34 cellular contexts compared by ENCODE assay signal in genomic region chr3:7959094-7959493, GRCh38.
"Had no signal": no experiment of that assay in that cellular context is flagged by ENCODE, and none has a peak within 500 bp of the region (broad histone marks: within the 10 kb centered on the region; RNA-seq: fewer than 3 reads in every experiment).

No MANE protein-coding gene starts in this region.

- H3K9me3 ChIP-seq: adrenal gland, ascending aorta, body of pancreas, breast epithelium had no signal

- DNase-seq: activated effector memory CD4-positive, alpha-beta T cell treated with anti-CD3 and anti-CD28 coated beads, Interleukin-2, amount 50 U/mL, for 16 hours; activated effector memory CD4-positive, alpha-beta T cell treated with Interleukin-2 at 50 U/mL for 16 hours; activated gamma-delta T cell; activated gamma-delta T cell treated with Interleukin-2 at 50 U/mL for 16 hours; activated naive CD4-positive, alpha-beta T cell; activated naive CD4-positive, alpha-beta T cell treated with anti-CD3 and anti-CD28 coated beads for 36 hours; activated naive CD4-positive, alpha-beta T cell treated with anti-CD3 and anti-CD28 coated beads, Interleukin-2, amount 10 ng/mL, durations not matched to agents 7 days and 5 days; activated naive CD4-positive, alpha-beta T cell treated with anti-CD3 and anti-CD28 coated beads, Interleukin-2, amount 50 U/mL, for 16 hours; activated naive CD4-positive, alpha-beta T cell treated with Interleukin-2 at 50 U/mL for 16 hours; activated naive CD8-positive, alpha-beta T cell treated with anti-CD3 and anti-CD28 coated beads for 36 hours; activated naive CD8-positive, alpha-beta T cell treated with anti-CD3 and anti-CD28 coated beads, Interleukin-2, amount 10 ng/mL, durations not matched to agents 7 days and 5 days; activated naive CD8-positive, alpha-beta T cell treated with anti-CD3 and anti-CD28 coated beads, Interleukin-2, amount 50 U/mL, for 24 hours; activated T-cell treated with anti-CD3 and anti-CD28 coated beads, Interleukin-2, amount 50 U/mL, for 1 hour; activated T-cell treated with anti-CD3 and anti-CD28 coated beads, Interleukin-2, amount 50 U/mL, for 24 hours; activated T-cell treated with anti-CD3 and anti-CD28 coated beads, Interleukin-2, amount 50 U/mL, for 4 hours; activated T-cell treated with anti-CD3 and anti-CD28 coated beads, Interleukin-2, amount 50 U/mL, for 48 hours; activated T-cell treated with anti-CD3 and anti-CD28 coated beads, Interleukin-2, amount 50 U/mL, for 72 hours; adrenal gland; amniotic stem cell; amygdala; anterior cingulate cortex; aorta; body of pancreas; brain microvascular endothelial cell; caudate nucleus; central memory CD4-positive, alpha-beta T cell; cerebellar nuclear complex had no signal

- H3K36me3 ChIP-seq: adrenal gland, ascending aorta, brain microvascular endothelial cell, breast epithelium, cardiac muscle cell had no signal

- H3K4me3 ChIP-seq: adrenal gland, ascending aorta, body of pancreas, breast epithelium, cardiac muscle cell had no signal

- H3K27ac ChIP-seq: adrenal gland, ascending aorta, body of pancreas, brain microvascular endothelial cell, breast epithelium, cardiac muscle cell had no signal

- H3K4me1 ChIP-seq: adrenal gland, ascending aorta, body of pancreas, breast epithelium had no signal

- H3K27me3 ChIP-seq: adrenal gland, ascending aorta, body of pancreas, brain microvascular endothelial cell, breast epithelium, cardiac muscle cell had no signal

- ATAC-seq: activated naive CD4-positive, alpha-beta T cell treated with anti-CD3 and anti-CD28 coated beads, Interleukin-2, amount 50 U/mL, for 72 hours; activated naive CD8-positive, alpha-beta T cell treated with anti-CD3 and anti-CD28 coated beads, Interleukin-2, amount 50 U/mL, for 24 hours; activated T-cell treated with anti-CD3 and anti-CD28 coated beads, Interleukin-2, amount 50 U/mL, for 4 hours; activated T-cell treated with anti-CD3 and anti-CD28 coated beads, Interleukin-2, amount 50 U/mL, for 72 hours; activated T-helper 17 cell treated with anti-CD3 and anti-CD28 coated beads, Interleukin-2, amount 50 U/mL, for 72 hours; body of pancreas had no signal

- FAIRE-seq: astrocyte, bronchial epithelial cell had no signal
